ENCODE assay signal across 7 cellular contexts in genomic region chr19:40392894-40393517, GRCh38. TPM values are rescaled to one million over a fixed set of nuclear protein-coding genes. Genes with fewer than 3 reads are reported as not detected.
DNase-seq lines count a peak whose midpoint lies in the region; ATAC-seq and TF ChIP-seq lines count a peak whose summit lies in the region.
"Had no signal": no experiment of that assay in that cellular context is flagged by ENCODE, and none has a peak within 500 bp of the region (broad histone marks: within the 10 kb centered on the region; RNA-seq: fewer than 3 reads in every experiment).

No MANE protein-coding gene starts in this region.

- peaks cover 6 to 10% of the 10 kb centered on the region in 2 donors for H3K4me1 ChIP-seq in thyroid gland

- TF ChIP-seq CTCF in choroid plexus epithelial cell (conservative IDR thresholded peaks at IDR 0.05; ENCODE audit: low read depth, low read length) (peak; percentile 37), thyroid gland (IDR thresholded peaks at IDR 0.05) (peak in 4 of 6 experiments; percentile 18 to 33 (median 23))

- H3K36me3 ChIP-seq in thyroid gland: peaks cover 0 to 4% of the 10 kb centered on the region in 2 donors

- DNase-seq in NCI-H748 (lab: John Stamatoyannopoulos, UW; ENCODE audit: unreplicated experiment): peak; percentile 20
- no peak for DNase-seq in NCI-H748 treated with DMSO at 0.1 percent for 48 hours (lab: John Stamatoyannopoulos, UW)
- DNase-seq in choroid plexus epithelial cell (ENCODE audit: low read depth): peak; percentile 14
- DNase-seq in thyroid gland: peak; percentile 35 to 40
- DNase-seq: NCI-H526 treated with DMSO at 0.1 percent for 48 hours had no signal

- no peaks in the 10 kb centered on the region for H3K27me3 ChIP-seq in thyroid gland

- no peak for TF ChIP-seq POLR2A in thyroid gland (IDR thresholded peaks at IDR 0.05)

- H3K27ac ChIP-seq in thyroid gland: no peak overlapping the region

- intact Hi-C loops in thyroid gland (cut with DNase I): no loop called here

- ATAC-seq in GM21447 (IDR thresholded peaks at IDR 0.05; ENCODE audit: unreplicated experiment) (no peak), GM18873 (IDR thresholded peaks at IDR 0.05; ENCODE audit: low FRiP score, unreplicated experiment) (no peak)

- H3K4me3 ChIP-seq in choroid plexus epithelial cell (ENCODE audit: low read depth, low read length) (no peak overlapping the region), thyroid gland (replicated peaks in 1 of 3) (no peak overlapping the region)

- H3K9me3 ChIP-seq in thyroid gland: no peaks in the 10 kb centered on the region

- 35 to 55% methylated on average over 8 to 9 of the region's 9 CpGs for WGBS in thyroid gland, 2 donors

RNA-seq across cellular contexts. Expression of gene HIPK4, which starts 3.0 kb away (rescaled TPM):
- total RNA-seq in thyroid gland: under 1 TPM in 2 of 4 donors, not detected in 2; 0.22 to 0.27 TPM

RNA-seq across cellular contexts. Expression of gene PRX, which starts 20.2 kb away (rescaled TPM):
- 10 to 100 TPM in 2 of 4 donors, 1 to 10 TPM in 2; 7.3 to 27.5 (median 10.3) TPM for total RNA-seq in thyroid gland

RNA-seq across cellular contexts. Expression of gene SERTAD1, which starts 32.8 kb away (rescaled TPM):
- 10 to 100 TPM; 12.6 to 19.9 (median 15.1) TPM for total RNA-seq in thyroid gland

RNA-seq across cellular contexts. Expression of gene PLD3, which starts 44.5 kb away (rescaled TPM):
- total RNA-seq in thyroid gland: 100 to 1,000 TPM; 151 to 258 (median 244) TPM

RNA-seq across cellular contexts. Expression of gene C19orf47, which starts 44.8 kb away (rescaled TPM):
- total RNA-seq in thyroid gland: 10 to 100 TPM in 3 of 4 donors, 1 to 10 TPM in 1; 9.4 to 17.3 (median 17.2) TPM
